ENCODE assay signal across 20 cellular contexts in genomic region chr17:81193470-81194224, GRCh38. TPM values are rescaled to one million over a fixed set of nuclear protein-coding genes. Genes with fewer than 3 reads are reported as not detected.
"Had no signal": no experiment of that assay in that cellular context is flagged by ENCODE, and none has a peak within 500 bp of the region (broad histone marks: within the 10 kb centered on the region; RNA-seq: fewer than 3 reads in every experiment).

No MANE protein-coding gene starts in this region.

- H3K36me3 ChIP-seq: right atrium auricular region had no signal

- H3K27ac Mint-ChIP-seq: activated CD4-positive, alpha-beta T cell treated with anti-CD3 and anti-CD28 coated beads, Interleukin-2, amount 10 ng/mL, durations not matched to agents 24 days and 14 days; activated naive CD4-positive, alpha-beta T cell treated with anti-CD3 and anti-CD28 coated beads, Interleukin-2, amount 10 ng/mL, durations not matched to agents 7 days and 5 days; activated T-helper 17 cell treated with anti-CD3 and anti-CD28 coated beads, Interleukin-2, amount 50 U/mL, for 72 hours; naive thymus-derived CD8-positive, alpha-beta T cell; stimulated activated effector memory CD8-positive, alpha-beta T cell treated with anti-CD3 and anti-CD28 coated beads, Interleukin-12 subunit alpha, Interleukin-12 subunit beta, amount 100 ng/mL, for 72 hours had no signal

- H3K4me1 Mint-ChIP-seq: activated CD4-positive, alpha-beta T cell treated with anti-CD3 and anti-CD28 coated beads, Interleukin-2, amount 10 ng/mL, durations not matched to agents 24 days and 14 days; activated naive CD4-positive, alpha-beta T cell treated with anti-CD3 and anti-CD28 coated beads, Interleukin-2, amount 10 ng/mL, durations not matched to agents 7 days and 5 days; activated T-helper 17 cell treated with anti-CD3 and anti-CD28 coated beads, Interleukin-2, amount 50 U/mL, for 72 hours; stimulated activated effector memory CD8-positive, alpha-beta T cell treated with anti-CD3 and anti-CD28 coated beads, Interleukin-12 subunit alpha, Interleukin-12 subunit beta, amount 100 ng/mL, for 72 hours had no signal

- H3K4me3 ChIP-seq: hepatocyte, lung, right atrium auricular region, tibial artery had no signal

- H3K27me3 ChIP-seq: hepatocyte, neutrophil, right atrium auricular region, tibial artery had no signal

- H3K36me3 Mint-ChIP-seq: activated naive CD4-positive, alpha-beta T cell treated with anti-CD3 and anti-CD28 coated beads, Interleukin-2, amount 10 ng/mL, durations not matched to agents 7 days and 5 days; stimulated activated effector memory CD8-positive, alpha-beta T cell treated with anti-CD3 and anti-CD28 coated beads, Interleukin-12 subunit alpha, Interleukin-12 subunit beta, amount 100 ng/mL, for 72 hours had no signal

- H3K9me3 ChIP-seq: neutrophil, right atrium auricular region, tibial artery had no signal

- H3K4me3 Mint-ChIP-seq: activated CD4-positive, alpha-beta T cell treated with anti-CD3 and anti-CD28 coated beads, Interleukin-2, amount 10 ng/mL, durations not matched to agents 24 days and 14 days; activated naive CD4-positive, alpha-beta T cell treated with anti-CD3 and anti-CD28 coated beads, Interleukin-2, amount 10 ng/mL, durations not matched to agents 7 days and 5 days; activated T-helper 17 cell treated with anti-CD3 and anti-CD28 coated beads, Interleukin-2, amount 50 U/mL, for 72 hours; naive thymus-derived CD8-positive, alpha-beta T cell; stimulated activated effector memory CD8-positive, alpha-beta T cell treated with anti-CD3 and anti-CD28 coated beads, Interleukin-12 subunit alpha, Interleukin-12 subunit beta, amount 100 ng/mL, for 72 hours had no signal

- ATAC-seq: activated T-helper 17 cell treated with anti-CD3 and anti-CD28 coated beads, Interleukin-2, amount 50 U/mL, for 72 hours; naive thymus-derived CD8-positive, alpha-beta T cell; stimulated activated effector memory CD8-positive, alpha-beta T cell treated with anti-CD3 and anti-CD28 coated beads, Interleukin-12 subunit alpha, Interleukin-12 subunit beta, amount 100 ng/mL, for 72 hours had no signal

- H3K27me3 Mint-ChIP-seq: activated CD4-positive, alpha-beta T cell treated with anti-CD3 and anti-CD28 coated beads, Interleukin-2, amount 10 ng/mL, durations not matched to agents 24 days and 14 days; activated naive CD4-positive, alpha-beta T cell treated with anti-CD3 and anti-CD28 coated beads, Interleukin-2, amount 10 ng/mL, durations not matched to agents 7 days and 5 days; activated T-helper 17 cell treated with anti-CD3 and anti-CD28 coated beads, Interleukin-2, amount 50 U/mL, for 72 hours; naive thymus-derived CD8-positive, alpha-beta T cell had no signal

- H3K9me3 Mint-ChIP-seq: activated CD4-positive, alpha-beta T cell treated with anti-CD3 and anti-CD28 coated beads, Interleukin-2, amount 10 ng/mL, durations not matched to agents 24 days and 14 days; activated naive CD4-positive, alpha-beta T cell treated with anti-CD3 and anti-CD28 coated beads, Interleukin-2, amount 10 ng/mL, durations not matched to agents 7 days and 5 days; activated T-helper 17 cell treated with anti-CD3 and anti-CD28 coated beads, Interleukin-2, amount 50 U/mL, for 72 hours; naive thymus-derived CD8-positive, alpha-beta T cell; stimulated activated effector memory CD8-positive, alpha-beta T cell treated with anti-CD3 and anti-CD28 coated beads, Interleukin-12 subunit alpha, Interleukin-12 subunit beta, amount 100 ng/mL, for 72 hours had no signal

- DNase-seq: activated CD4-positive, alpha-beta T cell treated with anti-CD3 and anti-CD28 coated beads, Interleukin-2, amount 10 ng/mL, durations not matched to agents 24 days and 14 days; activated naive CD4-positive, alpha-beta T cell treated with anti-CD3 and anti-CD28 coated beads, Interleukin-2, amount 10 ng/mL, durations not matched to agents 7 days and 5 days; activated T-cell treated with anti-CD3 and anti-CD28 coated beads for 4 hours; central memory CD4-positive, alpha-beta T cell; cortex of kidney; effector memory CD4-positive, alpha-beta T cell; kidney glomerular epithelial cell; naive thymus-derived CD8-positive, alpha-beta T cell; T-helper 9 cell; tibial artery had no signal

- H3K27ac ChIP-seq: hepatocyte, neutrophil, right atrium auricular region, tibial artery had no signal

- H3K4me1 ChIP-seq: right atrium auricular region, tibial artery had no signal

RNA-seq across cellular contexts. Expression of gene AATK, which starts 27.6 kb away (rescaled TPM):
- polyA plus RNA-seq: naive thymus-derived CD8-positive, alpha-beta T cell had no signal

RNA-seq across cellular contexts. Expression of gene PVALEF, which starts 28.3 kb away (rescaled TPM):
- total RNA-seq: activated CD4-positive, alpha-beta T cell treated with anti-CD3 and anti-CD28 coated beads, Interleukin-2, amount 10 ng/mL, durations not matched to agents 24 days and 14 days; activated CD8-positive, alpha-beta memory T cell treated with anti-CD3 and anti-CD28 coated beads for 36 hours; activated T-helper 17 cell treated with anti-CD3 and anti-CD28 coated beads, Interleukin-2, amount 50 U/mL, for 72 hours; fibroblast of lung; hepatocyte; lung; mononuclear cell; naive thymus-derived CD8-positive, alpha-beta T cell; right atrium auricular region had no signal
- polyA plus RNA-seq: adipose tissue; fibroblast of lung; lung; naive thymus-derived CD8-positive, alpha-beta T cell had no signal
